ENCODE assay signal across 8 cellular contexts in genomic region chr2:112053917-112054846, GRCh38. TPM values are rescaled to one million over a fixed set of nuclear protein-coding genes. Genes with fewer than 3 reads are reported as not detected.
DNase-seq lines count a peak whose midpoint lies in the region; ATAC-seq and TF ChIP-seq lines count a peak whose summit lies in the region.

No MANE protein-coding gene starts in this region.

- H3K27me3 Mint-ChIP-seq in activated naive CD8-positive, alpha-beta T cell treated with anti-CD3 and anti-CD28 coated beads, Interleukin-2, amount 10 ng/mL, durations not matched to agents 7 days and 5 days, result peaks cover 3% of the 10 kb centered on the region

- no peaks in the 10 kb centered on the region for H3K9me3 Mint-ChIP-seq in activated naive CD8-positive, alpha-beta T cell treated with anti-CD3 and anti-CD28 coated beads, Interleukin-2, amount 10 ng/mL, durations not matched to agents 7 days and 5 days

- intact Hi-C loops in Right ventricle myocardium superior (cut with DNase I), result loop anchor here (5.0 kb wide), 1 partner anchor 157 kb away; the partner anchor contains the start of gene MERTK
- intact Hi-C loops in tibial artery (cut with DNase I; ENCODE audit: low total_unique reads), result no loop called here

- ATAC-seq in HG02642 (IDR thresholded peaks at IDR 0.05; ENCODE audit: poor library complexity, unreplicated experiment) (peak; percentile 72), Right ventricle myocardium superior (ENCODE audit: poor library complexity) (peak; percentile 82)
- ATAC-seq in activated naive CD8-positive, alpha-beta T cell treated with anti-CD3 and anti-CD28 coated beads, Interleukin-2, amount 10 ng/mL, durations not matched to agents 7 days and 5 days (ENCODE audit: low read depth), result peak; percentile 74

- H3K4me2 ChIP-seq in parathyroid adenoma (ENCODE audit: low read length), result peak overlapping the region; percentile 39

- TF ChIP-seq CTCF in GM10266 (IDR thresholded peaks at IDR 0.05; ENCODE audit: control insufficient read depth, insufficient read depth, low read depth, missing control alignments), result no peak
- TF ChIP-seq CTCF in parathyroid adenoma (IDR thresholded peaks at IDR 0.05), result no peak
- TF ChIP-seq CTCF in tibial artery (IDR thresholded peaks at IDR 0.05), result no peak

- peaks cover 6% of the 10 kb centered on the region for H3K4me1 ChIP-seq in parathyroid adenoma
- peaks cover 0 to 32% (median 22%) of the 10 kb centered on the region in 4 donors for H3K4me1 ChIP-seq in tibial artery

- H3K27ac Mint-ChIP-seq in activated naive CD8-positive, alpha-beta T cell treated with anti-CD3 and anti-CD28 coated beads, Interleukin-2, amount 10 ng/mL, durations not matched to agents 7 days and 5 days, result peak overlapping the region; percentile 100

- peaks cover 26% of the 10 kb centered on the region for H3K4me1 Mint-ChIP-seq in activated naive CD8-positive, alpha-beta T cell treated with anti-CD3 and anti-CD28 coated beads, Interleukin-2, amount 10 ng/mL, durations not matched to agents 7 days and 5 days

- no peaks in the 10 kb centered on the region for H3K36me3 ChIP-seq in parathyroid adenoma (ENCODE audit: control insufficient read depth, insufficient read depth, low read length)
- H3K36me3 ChIP-seq in tibial artery, result no peaks in the 10 kb centered on the region

- no peak overlapping the region for H3K9ac ChIP-seq in parathyroid adenoma

- POLR2A ChIA-PET in activated naive CD8-positive, alpha-beta T cell treated with anti-CD3 and anti-CD28 coated beads, Interleukin-2, amount 10 ng/mL, durations not matched to agents 7 days and 5 days (lab: Charles Lee), result interaction anchor here (0.7 to 1.7 kb wide), 5 partner anchors 41 to 201 kb away, joined by 3 to 15 read pairs (median 5); partner anchors contain the start of genes ANAPC1 and ZC3H8

- peaks cover 15% of the 10 kb centered on the region for H3K79me2 ChIP-seq in parathyroid adenoma

- H2AFZ ChIP-seq in parathyroid adenoma, result peak overlapping the region; percentile 76

- peak overlapping the region; percentile 69 for H3K27ac ChIP-seq in parathyroid adenoma
- H3K27ac ChIP-seq in tibial artery, result peak overlapping the region; percentile 90 to 91

- H3K36me3 Mint-ChIP-seq in activated naive CD8-positive, alpha-beta T cell treated with anti-CD3 and anti-CD28 coated beads, Interleukin-2, amount 10 ng/mL, durations not matched to agents 7 days and 5 days, result peaks cover 11% of the 10 kb centered on the region

- H3K9me3 ChIP-seq in parathyroid adenoma (ENCODE audit: control insufficient read depth, low read length) (no peaks in the 10 kb centered on the region), tibial artery (no peaks in the 10 kb centered on the region)

- H3K27me3 ChIP-seq in parathyroid adenoma (ENCODE audit: control insufficient read depth, insufficient read depth, low read length) (no peaks in the 10 kb centered on the region), tibial artery (no peaks in the 10 kb centered on the region)

- peak overlapping the region; percentile 100 for H3K4me3 Mint-ChIP-seq in activated naive CD8-positive, alpha-beta T cell treated with anti-CD3 and anti-CD28 coated beads, Interleukin-2, amount 10 ng/mL, durations not matched to agents 7 days and 5 days

- H3K4me3 ChIP-seq in parathyroid adenoma (ENCODE audit: low read depth, low read length) (peak overlapping the region; percentile 41), tibial artery (peak overlapping the region; percentile 56 to 60)

- DNase-seq in GM10266 (ENCODE audit: extremely low spot score), result peak; percentile 91
- DNase-seq in NCI-H128 (lab: John Stamatoyannopoulos, UW; ENCODE audit: unreplicated experiment), result peak; percentile 92
- DNase-seq in SKM-1 treated with dmso at 0.1 percent for 144 hours (lab: John Stamatoyannopoulos, UW; ENCODE audit: unreplicated experiment), result peak; percentile 93
- peak; percentile 99 for DNase-seq in activated naive CD8-positive, alpha-beta T cell treated with anti-CD3 and anti-CD28 coated beads, Interleukin-2, amount 10 ng/mL, durations not matched to agents 7 days and 5 days
- DNase-seq in Right ventricle myocardium superior, result peak; percentile 99
- peak; percentile 99 for DNase-seq in tibial artery

RNA-seq across cellular contexts. Expression of gene TMEM87B, which starts 0.9 kb away (rescaled TPM):
- total RNA-seq in activated naive CD8-positive, alpha-beta T cell treated with anti-CD3 and anti-CD28 coated beads, Interleukin-2, amount 10 ng/mL, durations not matched to agents 7 days and 5 days, result 10 to 100 TPM; 20.1 to 24.2 TPM
- total RNA-seq in Right ventricle myocardium superior, result 6.0 TPM

Comparison
In these comparisons a context has a peak if more than half of its experiments do, and no peak if none do; other contexts are left out.
1. Peak in every context shown above with its lines: DNase-seq, ATAC-seq, H3K4me3 ChIP-seq and H3K27ac ChIP-seq.